Comparison of ENCODE assay signal across 20 cellular contexts in the genomic region with DNA sequence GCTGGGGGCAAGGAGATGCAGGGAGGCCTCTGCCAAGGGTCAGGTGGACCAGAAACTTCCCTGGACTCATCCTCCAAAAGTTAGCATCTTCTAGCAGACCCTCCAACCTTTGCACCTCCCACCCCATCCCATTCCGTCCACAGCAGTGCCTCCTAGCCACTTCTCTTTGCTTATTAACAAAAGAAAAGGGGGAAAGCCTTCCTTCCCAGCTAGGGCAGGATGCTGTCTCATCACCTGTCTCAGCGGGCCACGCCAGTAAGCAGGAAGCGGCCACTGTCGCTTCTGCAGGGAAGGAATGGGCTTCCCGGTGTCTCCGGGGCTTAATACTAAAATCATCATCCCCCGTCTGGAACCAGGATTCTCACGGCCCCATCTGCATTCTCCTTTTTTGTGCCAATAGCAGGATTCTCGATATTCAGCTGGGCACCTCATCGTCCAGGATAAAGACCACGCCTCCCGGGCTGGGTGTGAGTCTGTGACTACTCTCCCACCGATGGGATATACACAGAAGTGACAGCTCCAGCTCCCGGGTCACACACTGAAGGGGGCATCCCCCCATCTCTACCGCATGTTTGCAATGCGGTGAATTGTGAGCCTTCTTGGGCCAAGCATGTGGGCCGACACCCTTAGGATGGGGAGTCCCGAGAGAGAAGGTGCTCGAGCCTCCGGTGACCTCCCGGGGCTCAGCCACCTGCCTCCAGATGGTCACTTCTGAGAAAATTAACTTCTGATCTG. TPM values are rescaled to one million over a fixed set of nuclear protein-coding genes. Genes with fewer than 3 reads are reported as not detected.
DNase-seq lines count a peak whose midpoint lies in the region; ATAC-seq and TF ChIP-seq lines count a peak whose summit lies in the region.
"Had no signal": no experiment of that assay in that cellular context is flagged by ENCODE, and none has a peak within 500 bp of the region (broad histone marks: within the 10 kb centered on the region; RNA-seq: fewer than 3 reads in every experiment).

No MANE protein-coding gene starts in this region.

- H3K27ac ChIP-seq in RWPE2 (ENCODE audit: poor library complexity, severe bottlenecking): no peak overlapping the region
- H3K27ac ChIP-seq in lower lobe of right lung: no peak overlapping the region
- H3K27ac ChIP-seq: foreskin keratinocyte, upper lobe of left lung had no signal

- no peak overlapping the region for H3K4me3 ChIP-seq in RWPE2 (ENCODE audit: severe bottlenecking)
- no peak overlapping the region for H3K4me3 ChIP-seq in lower lobe of right lung
- H3K4me3 ChIP-seq: upper lobe of left lung had no signal

- H3K4me1 ChIP-seq in RWPE2 (ENCODE audit: insufficient read depth, poor library complexity, severe bottlenecking): no peaks in the 10 kb centered on the region
- H3K4me1 ChIP-seq in lower lobe of right lung: no peaks in the 10 kb centered on the region
- H3K4me1 ChIP-seq: foreskin keratinocyte, upper lobe of left lung had no signal

- no peaks in the 10 kb centered on the region for H3K4me1 Mint-ChIP-seq in stimulated activated naive B cell treated with anti-CD40 and anti-IgM and Interleukin-4, amounts not matched to agents 10 μg/mL and 1 μg/mL and 100 μg/mL, for 72 hours
- H3K4me1 Mint-ChIP-seq: activated CD4-positive, alpha-beta T cell treated with anti-CD3 and anti-CD28 coated beads, Interleukin-2, amount 10 ng/mL, durations not matched to agents 24 days and 14 days had no signal

- TF ChIP-seq CTCF in RWPE2 (IDR thresholded peaks at IDR 0.05; ENCODE audit: poor library complexity, severe bottlenecking) (no peak), lower lobe of right lung (IDR thresholded peaks at IDR 0.05) (no peak)

- peaks cover 74% of the 10 kb centered on the region for H3K27me3 ChIP-seq in RWPE2 (ENCODE audit: insufficient read depth, poor library complexity, severe bottlenecking)
- H3K27me3 ChIP-seq in lower lobe of right lung (ENCODE audit: low read depth): peaks cover 10% of the 10 kb centered on the region
- H3K27me3 ChIP-seq: foreskin keratinocyte, upper lobe of left lung had no signal

- intact Hi-C loops in lower lobe of right lung (cut with DNase I): no loop called here

- H3K36me3 ChIP-seq in RWPE2 (ENCODE audit: low read depth) (no peaks in the 10 kb centered on the region), lower lobe of right lung (no peaks in the 10 kb centered on the region)
- H3K36me3 ChIP-seq: upper lobe of left lung had no signal

- H3K36me3 Mint-ChIP-seq in stimulated activated naive B cell treated with anti-CD40 and anti-IgM and Interleukin-4, amounts not matched to agents 10 μg/mL and 1 μg/mL and 100 μg/mL, for 72 hours: no peaks in the 10 kb centered on the region

- H3K27ac Mint-ChIP-seq in stimulated activated naive B cell treated with anti-CD40 and anti-IgM and Interleukin-4, amounts not matched to agents 10 μg/mL and 1 μg/mL and 100 μg/mL, for 72 hours: peak overlapping the region; percentile 31
- H3K27ac Mint-ChIP-seq: activated CD4-positive, alpha-beta T cell treated with anti-CD3 and anti-CD28 coated beads, Interleukin-2, amount 10 ng/mL, durations not matched to agents 24 days and 14 days; CD4-positive, alpha-beta T cell; HFFc6; progenitor cell of endocrine pancreas had no signal

- peak; percentile 7 for DNase-seq in activated T-cell treated with anti-CD3 and anti-CD28 coated beads, Interleukin-2, amount 50 U/mL, for 1 hour
- DNase-seq in activated T-cell treated with anti-CD3 and anti-CD28 coated beads for 4 hours: no peak
- peak; percentile 50 for DNase-seq in RWPE2 (ENCODE audit: low spot score)
- DNase-seq in lower lobe of right lung: peak; percentile 16
- DNase-seq in stimulated activated naive B cell treated with anti-CD40 and anti-IgM and Interleukin-4, amounts not matched to agents 10 μg/mL and 1 μg/mL and 100 μg/mL, for 72 hours: no peak
- DNase-seq in NCI-H2081 (lab: John Stamatoyannopoulos, UW): no peak
- DNase-seq: activated CD4-positive, alpha-beta T cell treated with anti-CD3 and anti-CD28 coated beads, Interleukin-2, amount 10 ng/mL, durations not matched to agents 24 days and 14 days; foreskin keratinocyte; HFFc6; NCI-H1105 treated with DMSO at 0.1 percent for 48 hours; stimulated activated naive CD4-positive, alpha-beta T cell had no signal

- no peak overlapping the region for H3K4me3 Mint-ChIP-seq in stimulated activated naive B cell treated with anti-CD40 and anti-IgM and Interleukin-4, amounts not matched to agents 10 μg/mL and 1 μg/mL and 100 μg/mL, for 72 hours
- H3K4me3 Mint-ChIP-seq: activated CD4-positive, alpha-beta T cell treated with anti-CD3 and anti-CD28 coated beads, Interleukin-2, amount 10 ng/mL, durations not matched to agents 24 days and 14 days; CD4-positive, alpha-beta T cell; HFFc6 had no signal

- H3K9me3 ChIP-seq in RWPE2 (ENCODE audit: severe bottlenecking) (no peaks in the 10 kb centered on the region), lower lobe of right lung (no peaks in the 10 kb centered on the region)
- H3K9me3 ChIP-seq: upper lobe of left lung had no signal

- peaks cover 31 to 48% of the 10 kb centered on the region in 2 donors for H3K27me3 Mint-ChIP-seq in stimulated activated naive B cell treated with anti-CD40 and anti-IgM and Interleukin-4, amounts not matched to agents 10 μg/mL and 1 μg/mL and 100 μg/mL, for 72 hours
- H3K27me3 Mint-ChIP-seq: activated CD4-positive, alpha-beta T cell treated with anti-CD3 and anti-CD28 coated beads, Interleukin-2, amount 10 ng/mL, durations not matched to agents 24 days and 14 days had no signal

- peaks cover 0 to 1% of the 10 kb centered on the region in 2 donors for H3K9me3 Mint-ChIP-seq in stimulated activated naive B cell treated with anti-CD40 and anti-IgM and Interleukin-4, amounts not matched to agents 10 μg/mL and 1 μg/mL and 100 μg/mL, for 72 hours
- H3K9me3 Mint-ChIP-seq: activated CD4-positive, alpha-beta T cell treated with anti-CD3 and anti-CD28 coated beads, Interleukin-2, amount 10 ng/mL, durations not matched to agents 24 days and 14 days; CD4-positive, alpha-beta T cell had no signal

- ATAC-seq in RWPE2 (ENCODE audit: low read depth): no peak
- ATAC-seq in lower lobe of right lung: no peak
- ATAC-seq in stimulated activated naive B cell treated with anti-CD40 and anti-IgM and Interleukin-4, amounts not matched to agents 10 μg/mL and 1 μg/mL and 100 μg/mL, for 72 hours (replicated peaks): no peak
- no peak for ATAC-seq in HG02981 (IDR thresholded peaks at IDR 0.05; ENCODE audit: unreplicated experiment)
- ATAC-seq in GM18873 (IDR thresholded peaks at IDR 0.05; ENCODE audit: low FRiP score, unreplicated experiment): no peak
- ATAC-seq: foreskin keratinocyte had no signal

RNA-seq across cellular contexts. Expression of gene RBFOX3, which starts 15.5 kb away (rescaled TPM):
- not detected for total RNA-seq in lower lobe of right lung
- total RNA-seq: A673; activated CD4-positive, alpha-beta T cell treated with anti-CD3 and anti-CD28 coated beads, Interleukin-2, amount 10 ng/mL, durations not matched to agents 24 days and 14 days; CD4-positive, alpha-beta T cell; endothelial cell of umbilical vein; foreskin keratinocyte; HFFc6; HT-29; LHCN-M2 had no signal

Comparison
In these comparisons a context has a peak if more than half of its experiments do, and no peak if none do; other contexts are left out.
1. DNase-seq: peak in activated T-cell treated with anti-CD3 and anti-CD28 coated beads, Interleukin-2, amount 50 U/mL, for 1 hour (single experiment), RWPE2 (single experiment) and lower lobe of right lung (single experiment); none in activated T-cell treated with anti-CD3 and anti-CD28 coated beads for 4 hours (single experiment), stimulated activated naive B cell treated with anti-CD40 and anti-IgM and Interleukin-4, amounts not matched to agents 10 μg/mL and 1 μg/mL and 100 μg/mL, for 72 hours (single experiment) and NCI-H2081 (0 of 2).